9 cellular contexts compared by ENCODE assay signal in the genomic region with DNA sequence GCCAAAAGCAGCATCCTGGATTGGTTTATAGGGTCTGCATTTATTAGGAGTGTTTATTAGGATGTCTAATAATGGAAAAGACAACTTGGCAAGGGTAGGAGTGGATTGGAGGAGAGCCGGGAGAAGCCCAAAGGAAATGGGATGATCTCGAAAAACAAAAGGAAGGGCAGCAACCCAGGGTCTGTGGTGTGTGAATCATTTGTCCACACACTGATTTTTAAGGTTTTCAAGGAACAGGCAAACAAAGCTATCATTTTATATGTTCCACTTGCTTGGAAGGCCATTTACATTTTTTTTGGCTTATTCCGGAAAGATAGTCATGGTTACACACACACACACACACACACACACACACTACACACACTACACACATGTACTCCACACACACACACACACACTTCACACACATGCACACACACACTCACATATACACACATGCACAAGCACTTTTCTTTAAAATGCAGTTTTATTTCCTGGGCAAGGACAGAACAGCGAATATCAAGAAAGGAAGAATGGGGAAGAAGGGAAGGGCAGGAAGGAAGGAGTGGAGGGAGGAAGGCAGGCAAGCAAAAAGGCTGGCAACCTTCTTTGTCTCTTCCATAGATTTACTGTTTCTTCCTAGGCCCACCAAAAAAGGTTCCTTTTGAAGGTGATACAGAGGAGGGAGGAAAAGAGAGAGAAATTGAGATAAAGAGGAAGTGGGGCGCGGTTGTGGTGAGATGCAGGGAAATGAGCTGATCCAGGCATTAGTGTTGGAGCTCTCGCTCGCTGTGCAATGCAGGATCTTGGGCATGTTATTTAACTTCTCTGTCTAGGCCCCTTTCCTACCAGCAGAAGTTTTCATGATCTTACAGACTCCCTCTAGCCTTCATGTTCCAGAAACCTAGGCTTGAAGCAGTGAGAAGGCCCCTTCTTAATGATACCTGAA.
DNase-seq lines count a peak whose midpoint lies in the region; ATAC-seq and TF ChIP-seq lines count a peak whose summit lies in the region.
"Had no signal": no experiment of that assay in that cellular context is flagged by ENCODE, and none has a peak within 500 bp of the region (broad histone marks: within the 10 kb centered on the region; RNA-seq: fewer than 3 reads in every experiment).

No MANE protein-coding gene starts in this region.

- H3K36me3 ChIP-seq in Loucy (ENCODE audit: insufficient read depth, low read length) (no peaks in the 10 kb centered on the region), uterus (no peaks in the 10 kb centered on the region)

- H3K9me3 ChIP-seq in Loucy (ENCODE audit: insufficient read depth, low read depth, low read length): no peaks in the 10 kb centered on the region
- H3K9me3 ChIP-seq in uterus: no peaks in the 10 kb centered on the region

- no peak overlapping the region for H3K27ac Mint-ChIP-seq in effector memory CD8-positive, alpha-beta T cell

- peak overlapping the region; percentile 91 for H3K4me2 ChIP-seq in Loucy (ENCODE audit: low read depth, low read length, poor library complexity, severe bottlenecking)

- TF ChIP-seq CTCF in Loucy (conservative IDR thresholded peaks at IDR 0.05; ENCODE audit: low read length): no peak
- no peak for TF ChIP-seq CTCF in uterus (IDR thresholded peaks at IDR 0.05)
- no peak for TF ChIP-seq CTCF in omental fat pad (IDR thresholded peaks at IDR 0.05)

- DNase-seq in effector memory CD8-positive, alpha-beta T cell: no peak
- DNase-seq in uterus: no peak
- DNase-seq in omental fat pad (ENCODE audit: low spot score): no peak
- no peak for DNase-seq in SK-N-DZ (ENCODE audit: low spot score)
- DNase-seq in SW480 (ENCODE audit: low spot score): no peak

- no peaks in the 10 kb centered on the region for H3K36me3 Mint-ChIP-seq in effector memory CD8-positive, alpha-beta T cell (ENCODE audit: insufficient read depth)

- H4K20me1 ChIP-seq in Loucy (ENCODE audit: insufficient read depth, low read length, poor library complexity, severe bottlenecking): no peaks in the 10 kb centered on the region

- peak overlapping the region; percentile 76 to 77 for H3K27ac ChIP-seq in uterus

- no peaks in the 10 kb centered on the region; the same call in 1 of the 2 replicates for H3F3A ChIP-seq in Loucy (ENCODE audit: low read depth)

- H3K27me3 Mint-ChIP-seq in effector memory CD8-positive, alpha-beta T cell: peaks cover 23 to 28% of the 10 kb centered on the region in 2 donors

- H3K9ac ChIP-seq in Loucy (ENCODE audit: low read depth, low read length, poor library complexity, severe bottlenecking): peak overlapping the region; percentile 79

- peaks cover 3 to 9% of the 10 kb centered on the region in 2 donors for H3K4me1 Mint-ChIP-seq in effector memory CD8-positive, alpha-beta T cell (ENCODE audit: low read depth in 2 of 2)
- H3K4me1 Mint-ChIP-seq: central memory CD8-positive, alpha-beta T cell had no signal

- ATAC-seq in GM18498 (IDR thresholded peaks at IDR 0.05; ENCODE audit: unreplicated experiment): peak; percentile 66
- ATAC-seq in GM21576 (IDR thresholded peaks at IDR 0.05; ENCODE audit: unreplicated experiment): peak; percentile 54
- peak; percentile 19 for ATAC-seq in effector memory CD8-positive, alpha-beta T cell (replicated peaks)
- no peak for ATAC-seq in omental fat pad (ENCODE audit: low FRiP score)

- H3K4me3 ChIP-seq in Loucy (ENCODE audit: low read length, poor library complexity, severe bottlenecking) (peak overlapping the region; percentile 72), uterus (no peak overlapping the region)

- H2AFZ ChIP-seq in Loucy (ENCODE audit: low read length): peak overlapping the region; percentile 79

- H3K27me3 ChIP-seq in Loucy (ENCODE audit: insufficient read depth, low read length, poor library complexity, severe bottlenecking) (no peaks in the 10 kb centered on the region), uterus (no peaks in the 10 kb centered on the region)

- H3K9me3 Mint-ChIP-seq in effector memory CD8-positive, alpha-beta T cell: no peaks in the 10 kb centered on the region
- H3K9me3 Mint-ChIP-seq: central memory CD8-positive, alpha-beta T cell had no signal

- intact Hi-C loops in uterus (cut with DNase I; ENCODE audit: low total_unique reads): no loop called here

- no peak for TF ChIP-seq POLR2A in uterus (IDR thresholded peaks at IDR 0.05)

- H3K79me2 ChIP-seq in Loucy (ENCODE audit: insufficient read depth, low read length): no peaks in the 10 kb centered on the region

- no peak overlapping the region for H3K4me3 Mint-ChIP-seq in effector memory CD8-positive, alpha-beta T cell
- H3K4me3 Mint-ChIP-seq: central memory CD8-positive, alpha-beta T cell had no signal

- H3K4me1 ChIP-seq in Loucy (ENCODE audit: insufficient read depth, low read length, poor library complexity, severe bottlenecking): peaks cover 63% of the 10 kb centered on the region
- peaks cover 5 to 12% of the 10 kb centered on the region in 2 donors for H3K4me1 ChIP-seq in uterus

- H3K9me2 ChIP-seq in Loucy (replicated peaks; ENCODE audit: low read depth, low read length): no peaks in the 10 kb centered on the region
